10 cellular contexts compared by ENCODE assay signal in genomic region chr10:16999665-17000451, GRCh38.
A peak's percentile ranks its signal among the peaks of the same experiment; 100 is the strongest.
DNase-seq lines count a peak whose midpoint lies in the region; ATAC-seq and TF ChIP-seq lines count a peak whose summit lies in the region.
"Had no signal": no experiment of that assay in that cellular context is flagged by ENCODE, and none has a peak within 500 bp of the region (broad histone marks: within the 10 kb centered on the region; RNA-seq: fewer than 3 reads in every experiment).

No MANE protein-coding gene starts in this region.

- peak overlapping the region; percentile 87 for H3K27ac ChIP-seq in right cardiac atrium (ENCODE audit: low read length)
- peak overlapping the region; percentile 9 for H3K27ac ChIP-seq in psoas muscle
- H3K27ac ChIP-seq in aorta (ENCODE audit: low read depth in 1 of 2, low read length in 2 of 2) = peak overlapping the region; percentile 14 to 97

- DNase-seq in right cardiac atrium = peak in 1 of 3 donors; percentile 61
- no peak for DNase-seq in Right ventricle myocardium inferior (ENCODE audit: missing footprints)
- no peak for DNase-seq in effector memory CD8-positive, alpha-beta T cell
- peak; percentile 25 to 56 for DNase-seq in psoas muscle
- DNase-seq in aorta = no peak
- no peak for DNase-seq in DMS79 (lab: John Stamatoyannopoulos, UW)
- no peak for DNase-seq in germinal center (ENCODE audit: low spot score)
- DNase-seq: activated naive CD4-positive, alpha-beta T cell treated with anti-CD3 and anti-CD28 coated beads, Interleukin-2, amount 10 ng/mL, durations not matched to agents 7 days and 5 days; dermis blood vessel endothelial cell had no signal

- TF ChIP-seq CTCF in psoas muscle (IDR thresholded peaks at IDR 0.05) = no peak

- no peak overlapping the region for H3K4me3 ChIP-seq in right cardiac atrium (ENCODE audit: low read length)
- H3K4me3 ChIP-seq in psoas muscle = no peak overlapping the region
- no peak overlapping the region for H3K4me3 ChIP-seq in aorta (ENCODE audit: low read length in 2 of 2)

- intact Hi-C loops in right cardiac atrium (cut with DNase I) = loop anchor here in 1 of 4 donors (10.0 kb wide), 1 partner anchor 225 kb away; the partner anchor contains the start of gene VIM
- intact Hi-C loops in Right ventricle myocardium inferior (cut with DNase I) = no loop called here
- intact Hi-C loops in psoas muscle (cut with DNase I) = no loop called here
- intact Hi-C loops in aorta (cut with DNase I) = loop anchor here (5.0 to 10.0 kb wide), 7 partner anchors 55 to 227 kb away; partner anchors contain the start of gene VIM (in 1 of the 2)

- H3K4me1 Mint-ChIP-seq in effector memory CD8-positive, alpha-beta T cell (ENCODE audit: low read depth in 2 of 2) = peaks cover 15 to 21% of the 10 kb centered on the region in 2 donors

- peak overlapping the region; percentile 41 to 47 for H3K27ac Mint-ChIP-seq in effector memory CD8-positive, alpha-beta T cell
- H3K27ac Mint-ChIP-seq: activated naive CD4-positive, alpha-beta T cell treated with anti-CD3 and anti-CD28 coated beads, Interleukin-2, amount 10 ng/mL, durations not matched to agents 7 days and 5 days had no signal

- no peak for ATAC-seq in right cardiac atrium
- ATAC-seq in Right ventricle myocardium inferior = no peak
- no peak for ATAC-seq in effector memory CD8-positive, alpha-beta T cell (replicated peaks)
- ATAC-seq in psoas muscle = peak in 1 of 4 donors; percentile 26
- ATAC-seq in aorta (ENCODE audit: low FRiP score) = peak; percentile 16
- no peak for ATAC-seq in GM21515 (IDR thresholded peaks at IDR 0.05; ENCODE audit: unreplicated experiment)

- H3K27me3 ChIP-seq in right cardiac atrium (ENCODE audit: control insufficient read depth, insufficient read depth) (no peaks in the 10 kb centered on the region), psoas muscle (ENCODE audit: insufficient read depth in 3 of 3, low read length in 2 of 3) (no peaks in the 10 kb centered on the region), aorta (ENCODE audit: control insufficient read depth in 1 of 2, insufficient read depth in 2 of 2, low read length in 1 of 2) (no peaks in the 10 kb centered on the region)

- WGBS in right cardiac atrium = 66% methylated on average over 10 of the region's 10 CpGs
- WGBS in psoas muscle, 3 donors = 60 to 67% (median 62%) methylated on average over 10 of the region's 10 CpGs
- WGBS in aorta, 2 donors = 28 to 31% methylated on average over 10 of the region's 10 CpGs

- H3K27me3 Mint-ChIP-seq in effector memory CD8-positive, alpha-beta T cell = no peaks in the 10 kb centered on the region

- H3K36me3 ChIP-seq in psoas muscle (ENCODE audit: insufficient read depth in 1 of 2, low read depth in 1 of 2) (no peaks in the 10 kb centered on the region), aorta (ENCODE audit: control insufficient read depth in 1 of 2, insufficient read depth in 2 of 2, low read length in 1 of 2) (no peaks in the 10 kb centered on the region)

- H3K9me3 ChIP-seq in right cardiac atrium (ENCODE audit: control insufficient read depth, low read length) (no peaks in the 10 kb centered on the region), psoas muscle (no peaks in the 10 kb centered on the region), aorta (ENCODE audit: control insufficient read depth, low read length) (no peaks in the 10 kb centered on the region)

- peaks cover 2% of the 10 kb centered on the region for H3K4me1 ChIP-seq in right cardiac atrium (ENCODE audit: control insufficient read depth, insufficient read depth, low read length)
- peaks cover 7% of the 10 kb centered on the region for H3K4me1 ChIP-seq in psoas muscle
- H3K4me1 ChIP-seq in aorta (ENCODE audit: control insufficient read depth in 1 of 2, insufficient read depth in 2 of 2, low read length in 2 of 2) = peaks cover 0 to 10% of the 10 kb centered on the region in 2 donors

- H3K4me3 Mint-ChIP-seq in effector memory CD8-positive, alpha-beta T cell = no peak overlapping the region
- H3K4me3 Mint-ChIP-seq: activated naive CD4-positive, alpha-beta T cell treated with anti-CD3 and anti-CD28 coated beads, Interleukin-2, amount 10 ng/mL, durations not matched to agents 7 days and 5 days had no signal

- peaks cover 14% of the 10 kb centered on the region for H3K36me3 Mint-ChIP-seq in effector memory CD8-positive, alpha-beta T cell (ENCODE audit: insufficient read depth)

- no peaks in the 10 kb centered on the region for H3K9me3 Mint-ChIP-seq in effector memory CD8-positive, alpha-beta T cell

Comparison
In these comparisons a context has a peak if more than half of its experiments do, and no peak if none do; other contexts are left out.
1. DNase-seq: peak in psoas muscle (2 of 2); none in Right ventricle myocardium inferior (single experiment), effector memory CD8-positive, alpha-beta T cell (0 of 3), aorta (0 of 2), DMS79 (single experiment) and germinal center (single experiment).
2. H3K27ac ChIP-seq: peak in every context shown above with its lines; median percentile 87 in right cardiac atrium; 56 in aorta; 9 in psoas muscle.
3. intact Hi-C loops: an anchor here in aorta (5.0 to 10.0 kb wide); none called in Right ventricle myocardium inferior and psoas muscle.